In the genomic region with DNA sequence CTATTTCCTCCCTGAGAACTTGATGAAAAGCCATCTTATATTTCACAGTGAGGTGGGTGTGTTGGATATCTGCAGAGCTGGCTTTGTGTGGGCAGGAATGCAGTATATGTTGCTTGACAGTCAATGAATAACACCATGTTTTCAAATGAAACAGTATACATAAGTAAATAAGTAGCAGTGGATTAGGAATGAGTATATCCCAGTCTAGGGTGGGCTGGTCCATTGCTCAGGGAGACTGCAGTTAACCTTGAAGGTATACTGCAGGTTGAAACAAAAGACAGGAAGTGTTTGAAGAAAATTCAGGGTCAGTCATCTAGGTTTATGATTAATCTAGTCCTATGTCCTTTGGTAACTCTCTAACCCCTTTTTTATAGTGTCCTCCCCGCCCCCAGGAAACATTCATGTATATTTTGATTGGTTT, we compare ENCODE assay signal across 8 cellular contexts. TPM values are rescaled to one million over a fixed set of nuclear protein-coding genes. Genes with fewer than 3 reads are reported as not detected.
DNase-seq lines count a peak whose midpoint lies in the region; ATAC-seq, FAIRE-seq and TF ChIP-seq lines count a peak whose summit lies in the region.

No MANE protein-coding gene starts in this region.

- H3K4ac ChIP-seq in mesendoderm (ENCODE audit: low read depth, low read length) = no peak overlapping the region

- H2BK120ac ChIP-seq in mesendoderm (ENCODE audit: low read depth, low read length) = no peak overlapping the region

- peaks cover 0 to 29% of the 10 kb centered on the region in 2 donors for H3K4me1 ChIP-seq in right atrium auricular region
- H3K4me1 ChIP-seq in body of pancreas = peaks cover 58% of the 10 kb centered on the region
- no peaks in the 10 kb centered on the region for H3K4me1 ChIP-seq in mesendoderm (ENCODE audit: control insufficient read depth, low read depth, low read length)

- H3K9me3 ChIP-seq in right atrium auricular region (no peaks in the 10 kb centered on the region), body of pancreas (no peaks in the 10 kb centered on the region)

- no peak overlapping the region for H2BK15ac ChIP-seq in mesendoderm (replicated peaks; ENCODE audit: low read depth)

- no peak overlapping the region for H3K18ac ChIP-seq in mesendoderm (ENCODE audit: low read length)

- H2BK5ac ChIP-seq in mesendoderm (ENCODE audit: low read length) = no peak overlapping the region

- FAIRE-seq in H54 (lab: Jason Lieb, UNC) = no peak

- H3K79me1 ChIP-seq in mesendoderm (ENCODE audit: low read length) = peaks cover 15% of the 10 kb centered on the region

- no peak overlapping the region for H3K23ac ChIP-seq in mesendoderm (ENCODE audit: low read length)

- no peak for TF ChIP-seq POLR2A in body of pancreas (IDR thresholded peaks at IDR 0.05)
- TF ChIP-seq POLR2A in H54 (IDR thresholded peaks at IDR 0.05; ENCODE audit: low read depth, low read length) = no peak

- no peak overlapping the region for H4K5ac ChIP-seq in mesendoderm (ENCODE audit: low read length)

- WGBS in body of pancreas, 2 donors = 5 to 10% methylated on average over 1 of the region's 1 CpG
- no CpG with 5 or more reads among the region's 1 CpG for WGBS in mesendoderm (ENCODE audit: extremely low coverage, insufficient coverage, low lambda C conversion rate)

- H3K27ac ChIP-seq in right atrium auricular region (peak overlapping the region in 1 of 2 donors; percentile 87), body of pancreas (peak overlapping the region in 2 of 4 donors; percentile 91 to 93), mesendoderm (ENCODE audit: low read depth, low read length) (no peak overlapping the region)

- DNase-seq in right atrium auricular region (ENCODE audit: low spot score) (no peak), left ventricle myocardium superior (no peak), body of pancreas (no peak), mesendoderm (no peak), GM13976 (ENCODE audit: low spot score) (no peak), H54 (ENCODE audit: insufficient read length, low spot score) (no peak)
- DNase-seq in effector CD8-positive, alpha-beta T cell (lab: John Stamatoyannopoulos, UW) = no peak

- H3K56ac ChIP-seq in mesendoderm (ENCODE audit: low read length) = peak overlapping the region; percentile 84

- intact Hi-C loops in left ventricle myocardium superior (cut with micrococcal nuclease) (loop anchor here (10.0 kb wide), 1 partner anchor 308 kb away; a partner anchor contains a TSS), body of pancreas (cut with DNase I) (no loop called here)

- ATAC-seq in left ventricle myocardium superior (no peak), body of pancreas (no peak), GM19463 (IDR thresholded peaks at IDR 0.05; ENCODE audit: unreplicated experiment) (no peak)

- H3K79me2 ChIP-seq in mesendoderm (ENCODE audit: control insufficient read depth, insufficient read depth, low read length) = peaks cover 40% of the 10 kb centered on the region

- no peaks in the 10 kb centered on the region for H3K27me3 ChIP-seq in right atrium auricular region
- H3K27me3 ChIP-seq in body of pancreas = no peaks in the 10 kb centered on the region
- no peaks in the 10 kb centered on the region for H3K27me3 ChIP-seq in mesendoderm (ENCODE audit: insufficient read depth, low read length, poor library complexity)

- H3K4me2 ChIP-seq in mesendoderm (ENCODE audit: low read length) = peak overlapping the region; percentile 90

- H2AK5ac ChIP-seq in mesendoderm (ENCODE audit: low read length) = no peak overlapping the region

- no peak overlapping the region for H4K8ac ChIP-seq in mesendoderm (ENCODE audit: low read depth, low read length)

- in situ Hi-C loops in GM13976 (cut with MboI; ENCODE audit: low sequenced_read_pairs, unreplicated experiment) = loop anchor here (10.0 kb wide), 1 partner anchor 218 kb away; a partner anchor contains a TSS

- TF ChIP-seq CTCF in right atrium auricular region (IDR thresholded peaks at IDR 0.05) (no peak), body of pancreas (IDR thresholded peaks at IDR 0.05) (no peak), GM13976 (IDR thresholded peaks at IDR 0.05; ENCODE audit: borderline replicate concordance, control extremely low read depth, extremely low read depth, insufficient read depth, missing control alignments) (no peak)

- H3K4me3 ChIP-seq in right atrium auricular region = peak overlapping the region; percentile 88 to 89
- H3K4me3 ChIP-seq in body of pancreas = peak overlapping the region; percentile 28 to 94
- H3K4me3 ChIP-seq in mesendoderm (ENCODE audit: low read length) = peak overlapping the region; percentile 98

- H3K9ac ChIP-seq in mesendoderm (ENCODE audit: low read length) = peak overlapping the region; percentile 77

- H3K36me3 ChIP-seq in right atrium auricular region = no peaks in the 10 kb centered on the region
- H3K36me3 ChIP-seq in body of pancreas (replicated peaks in 1 of 2; ENCODE audit: insufficient read depth in 1 of 2, low read depth in 2 of 2) = no peaks in the 10 kb centered on the region
- no peaks in the 10 kb centered on the region for H3K36me3 ChIP-seq in mesendoderm (ENCODE audit: control insufficient read depth, insufficient read depth, low read length)

RNA-seq across cellular contexts. Expression of a gene that starts 1.0 kb away (rescaled TPM):
- total RNA-seq in right atrium auricular region (10 to 100 TPM; 10.2 to 13.4 TPM), left ventricle myocardium superior (12.6 TPM), body of pancreas (10 to 100 TPM in 1 of 2 donors, 1 to 10 TPM in 1; 8.6 to 15.2 TPM)
- polyA plus RNA-seq in mesendoderm (2013, experiment 1 of 2) = 12.2 TPM
- polyA plus RNA-seq in mesendoderm (2013, experiment 2 of 2) = 13.3 TPM
